ENCODE assay signal across 14 cellular contexts in genomic region chr10:65083222-65083621, GRCh38.
DNase-seq lines count a peak whose midpoint lies in the region; ATAC-seq lines count a peak whose summit lies in the region.
"Had no signal": no experiment of that assay in that cellular context is flagged by ENCODE, and none has a peak within 500 bp of the region (broad histone marks: within the 10 kb centered on the region; RNA-seq: fewer than 3 reads in every experiment).

No MANE protein-coding gene starts in this region.

- H3K4me3 Mint-ChIP-seq in activated naive CD8-positive, alpha-beta T cell treated with anti-CD3 and anti-CD28 coated beads, Interleukin-2, amount 50 U/mL, for 24 hours, result no peak overlapping the region
- no peak overlapping the region for H3K4me3 Mint-ChIP-seq in activated naive CD8-positive, alpha-beta T cell treated with anti-CD3 and anti-CD28 coated beads for 36 hours
- H3K4me3 Mint-ChIP-seq: B cell; CD4-positive, alpha-beta T cell had no signal

- no peak overlapping the region for H3K14ac ChIP-seq in trophoblast cell (ENCODE audit: low read length)

- H4K12ac ChIP-seq in trophoblast cell (ENCODE audit: low read depth, low read length), result no peak overlapping the region

- no peaks in the 10 kb centered on the region for H3K27me3 ChIP-seq in trophoblast cell (ENCODE audit: insufficient read depth, low read length)

- no peaks in the 10 kb centered on the region for H3K79me2 ChIP-seq in trophoblast cell (ENCODE audit: control insufficient read depth, insufficient read depth, low read length, poor library complexity)

- H3K9me3 Mint-ChIP-seq in activated naive CD8-positive, alpha-beta T cell treated with anti-CD3 and anti-CD28 coated beads, Interleukin-2, amount 50 U/mL, for 24 hours, result peaks cover 13% of the 10 kb centered on the region
- H3K9me3 Mint-ChIP-seq in activated naive CD8-positive, alpha-beta T cell treated with anti-CD3 and anti-CD28 coated beads for 36 hours, result peaks cover 9% of the 10 kb centered on the region

- H2BK5ac ChIP-seq in trophoblast cell (ENCODE audit: low read depth, low read length, poor library complexity), result no peak overlapping the region

- no peak overlapping the region for H3K27ac Mint-ChIP-seq in activated naive CD8-positive, alpha-beta T cell treated with anti-CD3 and anti-CD28 coated beads, Interleukin-2, amount 50 U/mL, for 24 hours
- H3K27ac Mint-ChIP-seq in activated naive CD8-positive, alpha-beta T cell treated with anti-CD3 and anti-CD28 coated beads for 36 hours, result no peak overlapping the region
- H3K27ac Mint-ChIP-seq: B cell; CD4-positive, alpha-beta T cell had no signal

- no peak overlapping the region for H4K91ac ChIP-seq in trophoblast cell (ENCODE audit: low read depth, low read length)

- no peak overlapping the region for H2AK5ac ChIP-seq in trophoblast cell (ENCODE audit: low read length)

- H3K4me2 ChIP-seq in trophoblast cell (ENCODE audit: low read length), result no peak overlapping the region

- H3K27me3 Mint-ChIP-seq in activated naive CD8-positive, alpha-beta T cell treated with anti-CD3 and anti-CD28 coated beads, Interleukin-2, amount 50 U/mL, for 24 hours, result no peaks in the 10 kb centered on the region
- H3K27me3 Mint-ChIP-seq in activated naive CD8-positive, alpha-beta T cell treated with anti-CD3 and anti-CD28 coated beads for 36 hours, result no peaks in the 10 kb centered on the region
- H3K27me3 Mint-ChIP-seq: B cell; CD4-positive, alpha-beta T cell had no signal

- ATAC-seq in activated naive CD8-positive, alpha-beta T cell treated with anti-CD3 and anti-CD28 coated beads, Interleukin-2, amount 50 U/mL, for 24 hours, result peak; percentile 36
- ATAC-seq in left lobe of liver (peak; percentile 41), GM19035 (IDR thresholded peaks at IDR 0.05; ENCODE audit: unreplicated experiment) (no peak)

- H3K4ac ChIP-seq in trophoblast cell (ENCODE audit: low read depth, low read length), result no peak overlapping the region

- H3K18ac ChIP-seq in trophoblast cell (ENCODE audit: low read length), result no peak overlapping the region

- peak overlapping the region; percentile 25 for H3K4me3 ChIP-seq in trophoblast cell (ENCODE audit: low read depth, low read length)
- H3K4me3 ChIP-seq: GM23248 had no signal

- H2BK120ac ChIP-seq in trophoblast cell (ENCODE audit: insufficient read depth, low read length, poor library complexity), result no peak overlapping the region

- H3K27ac ChIP-seq in trophoblast cell (ENCODE audit: low read depth, low read length), result no peak overlapping the region
- H3K27ac ChIP-seq: GM23248 had no signal

- H2AFZ ChIP-seq in trophoblast cell (ENCODE audit: insufficient read depth, low read length, poor library complexity), result no peak overlapping the region
- H2AFZ ChIP-seq: GM23248 had no signal

- H3K79me1 ChIP-seq in trophoblast cell (ENCODE audit: low read length), result no peaks in the 10 kb centered on the region

- no peak overlapping the region for H3K23ac ChIP-seq in trophoblast cell (ENCODE audit: low read length)

- H3K4me1 Mint-ChIP-seq in activated naive CD8-positive, alpha-beta T cell treated with anti-CD3 and anti-CD28 coated beads, Interleukin-2, amount 50 U/mL, for 24 hours, result no peaks in the 10 kb centered on the region
- H3K4me1 Mint-ChIP-seq in activated naive CD8-positive, alpha-beta T cell treated with anti-CD3 and anti-CD28 coated beads for 36 hours, result no peaks in the 10 kb centered on the region
- H3K4me1 Mint-ChIP-seq: B cell had no signal

- no peak overlapping the region for H2BK12ac ChIP-seq in trophoblast cell (ENCODE audit: low read length)

- no peak overlapping the region for H3K9ac ChIP-seq in trophoblast cell (ENCODE audit: low read length)
- H3K9ac ChIP-seq: GM23248 had no signal

- WGBS in trophoblast cell (ENCODE audit: extremely low coverage, insufficient coverage, insufficient read length), result no CpG with 5 or more reads among the region's 6 CpGs

- DNase-seq in activated naive CD8-positive, alpha-beta T cell treated with anti-CD3 and anti-CD28 coated beads, Interleukin-2, amount 50 U/mL, for 24 hours, result no peak
- DNase-seq in activated naive CD8-positive, alpha-beta T cell treated with anti-CD3 and anti-CD28 coated beads for 36 hours, result no peak
- DNase-seq in left lobe of liver (ENCODE audit: low spot score) (no peak), trophoblast cell (no peak), UCSD-AML1 (lab: John Stamatoyannopoulos, UW; ENCODE audit: unreplicated experiment) (no peak), SHP77 treated with DMSO at 0.1 percent for 48 hours (lab: John Stamatoyannopoulos, UW) (no peak)
- DNase-seq: C1 segment of cervical spinal cord; Calu3; CD4-positive, alpha-beta T cell; DMS 273 treated with DMSO at 0.1 percent for 48 hours; GM23248; H7 had no signal

- H3K36me3 Mint-ChIP-seq in activated naive CD8-positive, alpha-beta T cell treated with anti-CD3 and anti-CD28 coated beads, Interleukin-2, amount 50 U/mL, for 24 hours (ENCODE audit: low read depth), result no peaks in the 10 kb centered on the region
- no peaks in the 10 kb centered on the region for H3K36me3 Mint-ChIP-seq in activated naive CD8-positive, alpha-beta T cell treated with anti-CD3 and anti-CD28 coated beads for 36 hours

- no peaks in the 10 kb centered on the region for H3K36me3 ChIP-seq in trophoblast cell (ENCODE audit: control insufficient read depth in 1 of 2, insufficient read depth in 2 of 2, low read length in 2 of 2)

- H3K9me3 ChIP-seq in trophoblast cell (ENCODE audit: insufficient read depth, low read depth, low read length), result peaks cover 20% of the 10 kb centered on the region

- no peak overlapping the region for H4K8ac ChIP-seq in trophoblast cell (ENCODE audit: low read depth, low read length)

- no peaks in the 10 kb centered on the region for H3K4me1 ChIP-seq in trophoblast cell (ENCODE audit: control insufficient read depth in 1 of 2, insufficient read depth in 2 of 2, low read length in 2 of 2)
